In genomic region chr9:77751341-77752091, GRCh38 we compare ENCODE assay signal across 8 cellular contexts.
DNase-seq lines count a peak whose midpoint lies in the region; ATAC-seq and TF ChIP-seq lines count a peak whose summit lies in the region.

No MANE protein-coding gene starts in this region.

- no peaks in the 10 kb centered on the region for H3K27me3 Mint-ChIP-seq in natural killer cell (ENCODE audit: low read depth in 2 of 2)
- no peaks in the 10 kb centered on the region for H3K27me3 Mint-ChIP-seq in natural killer cell treated with Interleukin-12 subunit alpha and Interleukin-12 subunit beta and Interleukin-15 and Interleukin-18, amount 100 ng/mL, for 72 hours

- ATAC-seq in natural killer cell (peak in 2 of 3 donors; percentile 42 to 48), HG03521 (IDR thresholded peaks at IDR 0.05; ENCODE audit: unreplicated experiment) (no peak)
- ATAC-seq in natural killer cell treated with Interleukin-12 subunit alpha and Interleukin-12 subunit beta and Interleukin-15 and Interleukin-18, amount 100 ng/mL, for 72 hours: no peak

- intact Hi-C loops in natural killer cell (cut with micrococcal nuclease): loop anchor here (10.0 kb wide), 1 partner anchor 283 kb away; the partner anchor contains the start of gene GNAQ

- no peak overlapping the region for H3K27ac Mint-ChIP-seq in natural killer cell
- no peak overlapping the region for H3K27ac Mint-ChIP-seq in natural killer cell treated with Interleukin-12 subunit alpha and Interleukin-12 subunit beta and Interleukin-15 and Interleukin-18, amount 100 ng/mL, for 72 hours

- DNase-seq in natural killer cell: no peak
- DNase-seq in natural killer cell treated with Interleukin-12 subunit alpha and Interleukin-12 subunit beta and Interleukin-15 and Interleukin-18, amount 100 ng/mL, for 72 hours (ENCODE audit: low spot score): no peak
- DNase-seq in NCI-H1417 (lab: John Stamatoyannopoulos, UW): peak; percentile 62 to 85 (median 63)
- peak; percentile 42 for DNase-seq in SW480 (ENCODE audit: low spot score)
- peak; percentile 98 for DNase-seq in fibroblast of peridontal ligament (ENCODE audit: extremely low read depth)
- DNase-seq in non-pigmented ciliary epithelial cell (ENCODE audit: low read depth): peak; percentile 68
- DNase-seq in stimulated activated CD4-positive, alpha-beta T cell treated with anti-CD3 and anti-CD28 coated beads, Interleukin-1b, Interleukin-23, amount 100 ng/mL, for 48 hours: no peak

- peaks cover 8% of the 10 kb centered on the region in 2 donors for H3K4me1 Mint-ChIP-seq in natural killer cell
- peaks cover 0 to 5% of the 10 kb centered on the region in 2 donors for H3K4me1 Mint-ChIP-seq in natural killer cell treated with Interleukin-12 subunit alpha and Interleukin-12 subunit beta and Interleukin-15 and Interleukin-18, amount 100 ng/mL, for 72 hours (ENCODE audit: low read depth in 2 of 2)

- H3K4me3 Mint-ChIP-seq in natural killer cell: no peak overlapping the region
- no peak overlapping the region for H3K4me3 Mint-ChIP-seq in natural killer cell treated with Interleukin-12 subunit alpha and Interleukin-12 subunit beta and Interleukin-15 and Interleukin-18, amount 100 ng/mL, for 72 hours

- H3K9me3 Mint-ChIP-seq in natural killer cell: no peaks in the 10 kb centered on the region
- no peaks in the 10 kb centered on the region for H3K9me3 Mint-ChIP-seq in natural killer cell treated with Interleukin-12 subunit alpha and Interleukin-12 subunit beta and Interleukin-15 and Interleukin-18, amount 100 ng/mL, for 72 hours

- H3K36me3 Mint-ChIP-seq in natural killer cell: no peaks in the 10 kb centered on the region
- no peaks in the 10 kb centered on the region for H3K36me3 Mint-ChIP-seq in natural killer cell treated with Interleukin-12 subunit alpha and Interleukin-12 subunit beta and Interleukin-15 and Interleukin-18, amount 100 ng/mL, for 72 hours

- no peak for TF ChIP-seq CTCF in natural killer cell (IDR thresholded peaks at IDR 0.05)

Comparison
In these comparisons a context has a peak if more than half of its experiments do, and no peak if none do; other contexts are left out.
1. ATAC-seq: peak in natural killer cell (2 of 3); none in natural killer cell treated with Interleukin-12 subunit alpha and Interleukin-12 subunit beta and Interleukin-15 and Interleukin-18, amount 100 ng/mL, for 72 hours (0 of 2) and HG03521 (single experiment).
2. DNase-seq: peak in NCI-H1417 (3 of 3), SW480 (single experiment), fibroblast of peridontal ligament (single experiment) and non-pigmented ciliary epithelial cell (single experiment); none in natural killer cell (single experiment), natural killer cell treated with Interleukin-12 subunit alpha and Interleukin-12 subunit beta and Interleukin-15 and Interleukin-18, amount 100 ng/mL, for 72 hours (single experiment) and stimulated activated CD4-positive, alpha-beta T cell treated with anti-CD3 and anti-CD28 coated beads, Interleukin-1b, Interleukin-23, amount 100 ng/mL, for 48 hours (single experiment).